Comparison of ENCODE assay signal across 21 cellular contexts in the genomic region with DNA sequence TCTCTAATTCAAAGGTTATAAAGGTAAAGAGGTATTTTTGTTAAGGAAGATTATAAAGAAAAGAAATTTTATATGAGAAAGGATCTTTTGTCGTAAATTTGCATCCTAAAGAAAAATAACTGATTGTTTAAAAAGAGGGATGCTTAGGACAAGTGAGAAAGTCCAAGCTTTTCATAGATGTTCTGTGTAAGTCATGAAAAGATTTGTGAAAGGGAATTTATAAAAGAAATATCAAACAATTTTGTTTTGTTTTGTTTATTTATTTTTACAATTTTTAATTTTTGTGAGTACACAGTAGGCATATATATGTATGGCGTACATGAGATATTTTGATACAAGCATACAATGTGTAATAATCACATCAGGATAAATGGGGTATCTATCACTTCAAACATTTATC.
DNase-seq lines count a peak whose midpoint lies in the region; ATAC-seq, FAIRE-seq and TF ChIP-seq lines count a peak whose summit lies in the region.
"Had no signal": no experiment of that assay in that cellular context is flagged by ENCODE, and none has a peak within 500 bp of the region (broad histone marks: within the 10 kb centered on the region; RNA-seq: fewer than 3 reads in every experiment).

No MANE protein-coding gene starts in this region.

- no peak overlapping the region for H3K4me3 Mint-ChIP-seq in dendritic cell treated with granulocyte-macrophage colony-stimulating factor and Interleukin-4, amounts not matched to agents 40 ng/mL and 50 ng/mL, for 4 days
- H3K4me3 Mint-ChIP-seq: B cell; CD4-positive, alpha-beta T cell; CD8-positive, alpha-beta T cell had no signal

- H4K20me1 ChIP-seq in K562 (replicated peaks; ENCODE audit: control insufficient read depth, insufficient read depth, low read length) = no peaks in the 10 kb centered on the region
- H4K20me1 ChIP-seq: BLaER1 treated with 17β-estradiol and CSF1 and Interleukin-3, amounts not matched to agents 10 nM and 100 nM had no signal

- H3K9me1 ChIP-seq in K562 (ENCODE audit: control insufficient read depth, insufficient read depth, low read length) = no peaks in the 10 kb centered on the region

- no peaks in the 10 kb centered on the region for H3K27me3 Mint-ChIP-seq in dendritic cell treated with granulocyte-macrophage colony-stimulating factor and Interleukin-4, amounts not matched to agents 40 ng/mL and 50 ng/mL, for 4 days
- H3K27me3 Mint-ChIP-seq: B cell; CD4-positive, alpha-beta T cell had no signal

- H3K27ac Mint-ChIP-seq in dendritic cell treated with granulocyte-macrophage colony-stimulating factor and Interleukin-4, amounts not matched to agents 40 ng/mL and 50 ng/mL, for 4 days = peak overlapping the region; percentile 87
- H3K27ac Mint-ChIP-seq: B cell; CD4-positive, alpha-beta T cell had no signal

- no peak for FAIRE-seq in K562 (lab: Jason Lieb, UNC)
- FAIRE-seq: A549, D721Med, G401.6, GM12891 had no signal

- H3K4me1 ChIP-seq in HEK293 (ENCODE audit: control insufficient read depth, insufficient read depth, low read length) (no peaks in the 10 kb centered on the region), K562 (replicated peaks in 1 of 2; ENCODE audit: control insufficient read depth in 2 of 2, insufficient read depth in 2 of 2, low read length in 2 of 2) (peaks cover 24 to 38% of the 10 kb centered on the region in 2 experiments), left lung (peaks cover 0 to 30% of the 10 kb centered on the region in 2 donors)

- intact Hi-C loops in K562 (cut with micrococcal nuclease) (no loop called here), left lung (cut with DNase I) (no loop called here)
- intact Hi-C loops in dendritic cell treated with granulocyte-macrophage colony-stimulating factor and Interleukin-4, amounts not matched to agents 40 ng/mL and 50 ng/mL, for 4 days (cut with micrococcal nuclease) = no loop called here

- peak overlapping the region; percentile 85 for H2AFZ ChIP-seq in K562 (ENCODE audit: low read depth, low read length)

- H3K9me3 Mint-ChIP-seq in dendritic cell treated with granulocyte-macrophage colony-stimulating factor and Interleukin-4, amounts not matched to agents 40 ng/mL and 50 ng/mL, for 4 days = peaks cover 9% of the 10 kb centered on the region

- no peak for TF ChIP-seq POLR2A in K562 (conservative IDR thresholded peaks at IDR 0.05)

- H3K27me3 ChIP-seq in K562 (ENCODE audit: control insufficient read depth in 2 of 2, insufficient read depth in 2 of 2, low read length in 2 of 2) = no peaks in the 10 kb centered on the region
- H3K27me3 ChIP-seq in left lung = no peaks in the 10 kb centered on the region
- H3K27me3 ChIP-seq: BLaER1 treated with 17β-estradiol and CSF1 and Interleukin-3, amounts not matched to agents 10 nM and 100 nM had no signal

- BruUV-seq in K562 (replicated peaks; lab: Mats Ljungman, UMichigan) = no TSS peak

- no peaks in the 10 kb centered on the region for H3K36me3 Mint-ChIP-seq in dendritic cell treated with granulocyte-macrophage colony-stimulating factor and Interleukin-4, amounts not matched to agents 40 ng/mL and 50 ng/mL, for 4 days (ENCODE audit: low read depth)
- H3K36me3 Mint-ChIP-seq: CD8-positive, alpha-beta T cell had no signal

- H3K9me3 ChIP-seq in HEK293 (ENCODE audit: control insufficient read depth, insufficient read depth, low read depth, low read length) (no peaks in the 10 kb centered on the region), K562 (replicated peaks; ENCODE audit: control insufficient read depth, insufficient read depth, low read depth, low read length) (peaks cover 10% of the 10 kb centered on the region), left lung (no peaks in the 10 kb centered on the region)

- ATAC-seq in K562 (no peak), left lung (no peak), HG03045 (IDR thresholded peaks at IDR 0.05; ENCODE audit: unreplicated experiment) (no peak)
- ATAC-seq: A549; CD8-positive, alpha-beta T cell had no signal

- in situ Hi-C loops in K562 (cut with MboI) = no loop called here

- no peak for TF ChIP-seq EP300 in K562 (IDR thresholded peaks at IDR 0.05; ENCODE audit: low read length)

- DNase-seq in K562 (ENCODE audit: extremely low read depth in 1 of 4, low spot score in 3 of 4) (no peak), left lung (no peak), activated gamma-delta T cell treated with Interleukin-2 at 50 U/mL for 16 hours (no peak)
- DNase-seq: 8988T; AML-193; Caco-2; Calu3; CD4-positive, alpha-beta T cell; CD8-positive, alpha-beta T cell; DMS79 treated with DMSO at 0.1 percent for 48 hours; GF-D8 had no signal

- H3K36me3 ChIP-seq in HEK293 (ENCODE audit: control insufficient read depth in 2 of 2, insufficient read depth in 1 of 2, low read length in 2 of 2) (no peaks in the 10 kb centered on the region), K562 (ENCODE audit: control insufficient read depth, insufficient read depth, low read length) (no peaks in the 10 kb centered on the region), left lung (no peaks in the 10 kb centered on the region)

- H3K4me2 ChIP-seq in K562 (ENCODE audit: insufficient read depth, low read length) = no peak overlapping the region
- H3K4me2 ChIP-seq: A549 had no signal

- H3K27ac ChIP-seq in HEK293 (ENCODE audit: extremely low read depth, low read depth, low read length) (no peak overlapping the region), K562 (ENCODE audit: extremely low read depth, low read depth, low read length) (no peak overlapping the region), left lung (no peak overlapping the region)
- H3K27ac ChIP-seq: A549, C4-2B had no signal

- H3K79me2 ChIP-seq in K562 (ENCODE audit: control insufficient read depth, insufficient read depth, low read length) = no peaks in the 10 kb centered on the region

- no peak; a peak in 1 of 4 replicates for TF ChIP-seq RAD21 in K562 (CRISPR knock-in tag; conservative IDR thresholded peaks at IDR 0.05 in 1 of 2, IDR thresholded peaks at IDR 0.05 in 1 of 2)

- H3K4me3 ChIP-seq in HEK293 (ENCODE audit: low read depth, low read length) (no peak overlapping the region), K562 (no peak overlapping the region), left lung (no peak overlapping the region)
- H3K4me3 ChIP-seq: A549; BLaER1 treated with 17β-estradiol and CSF1 and Interleukin-3, amounts not matched to agents 10 nM and 100 nM had no signal

- TF ChIP-seq CTCF in HEK293 (tag by site-specific recombination; IDR thresholded peaks at IDR 0.05) = no peak
- no peak for TF ChIP-seq CTCF in K562 (IDR thresholded peaks at IDR 0.05 in 2 of 3, conservative IDR thresholded peaks at IDR 0.05 in 1 of 3; ENCODE audit: insufficient read depth in 2 of 3, low read depth in 1 of 3, low read length in 3 of 3)
- TF ChIP-seq CTCF in left lung (IDR thresholded peaks at IDR 0.05) = no peak

- CTCF ChIA-PET in HEK293 (lab: Yijun Ruan, JAX) = interaction anchor here (0.6 kb wide), 1 partner anchor 1062 kb away, joined by 3 read pairs; no protein-coding TSS in a partner anchor
- CTCF ChIA-PET in K562 (lab: Yijun Ruan, JAX; ENCODE audit: low intra/inter-chr PET ratio) = no interaction called here

- WGBS in K562 (ENCODE audit: insufficient coverage, low coverage, missing lambda C conversion rate) = 86% methylated on average over 2 of the region's 2 CpGs

- no peak overlapping the region for H3K9ac ChIP-seq in K562 (ENCODE audit: insufficient read depth in 1 of 2, low read depth in 2 of 2, low read length in 2 of 2)
- H3K9ac ChIP-seq: BLaER1 treated with 17β-estradiol and CSF1 and Interleukin-3, amounts not matched to agents 10 nM and 100 nM had no signal

- peaks cover 51% of the 10 kb centered on the region for H3K4me1 Mint-ChIP-seq in dendritic cell treated with granulocyte-macrophage colony-stimulating factor and Interleukin-4, amounts not matched to agents 40 ng/mL and 50 ng/mL, for 4 days (ENCODE audit: low read depth)

- POLR2A ChIA-PET in HEK293 (lab: Yijun Ruan, JAX) (no interaction called here), K562 (lab: Yijun Ruan, JAX) (no interaction called here)

TF ChIP-seq in HEK293, 187 proteins besides CTCF, POLR2A, EP300 and RAD21 (continues in another document):
- TF ChIP-seq SCRT2 (tag by site-specific recombination; IDR thresholded peaks at IDR 0.05) (no peak), ZNF341 (tag by site-specific recombination; IDR thresholded peaks at IDR 0.05; ENCODE audit: low read depth) (no peak), ZNF112 (tag by site-specific recombination; IDR thresholded peaks at IDR 0.05) (no peak), ZNF529 (tag by site-specific recombination; IDR thresholded peaks at IDR 0.05; ENCODE audit: insufficient replicate concordance) (no peak)
- TF ChIP-seq, protein P1, sequence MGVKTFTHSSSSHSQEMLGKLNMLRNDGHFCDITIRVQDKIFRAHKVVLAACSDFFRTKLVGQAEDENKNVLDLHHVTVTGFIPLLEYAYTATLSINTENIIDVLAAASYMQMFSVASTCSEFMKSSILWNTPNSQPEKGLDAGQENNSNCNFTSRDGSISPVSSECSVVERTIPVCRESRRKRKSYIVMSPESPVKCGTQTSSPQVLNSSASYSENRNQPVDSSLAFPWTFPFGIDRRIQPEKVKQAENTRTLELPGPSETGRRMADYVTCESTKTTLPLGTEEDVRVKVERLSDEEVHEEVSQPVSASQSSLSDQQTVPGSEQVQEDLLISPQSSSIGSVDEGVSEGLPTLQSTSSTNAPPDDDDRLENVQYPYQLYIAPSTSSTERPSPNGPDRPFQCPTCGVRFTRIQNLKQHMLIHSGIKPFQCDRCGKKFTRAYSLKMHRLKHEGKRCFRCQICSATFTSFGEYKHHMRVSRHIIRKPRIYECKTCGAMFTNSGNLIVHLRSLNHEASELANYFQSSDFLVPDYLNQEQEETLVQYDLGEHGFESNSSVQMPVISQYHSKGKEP (tag by site-specific recombination; IDR thresholded peaks at IDR 0.05) = no peak

TF ChIP-seq in K562, 482 proteins besides CTCF, POLR2A, EP300 and RAD21 (continues in another document):
- TF ChIP-seq ATF7 (IDR thresholded peaks at IDR 0.05) = no peak
- TF ChIP-seq, protein P2, sequence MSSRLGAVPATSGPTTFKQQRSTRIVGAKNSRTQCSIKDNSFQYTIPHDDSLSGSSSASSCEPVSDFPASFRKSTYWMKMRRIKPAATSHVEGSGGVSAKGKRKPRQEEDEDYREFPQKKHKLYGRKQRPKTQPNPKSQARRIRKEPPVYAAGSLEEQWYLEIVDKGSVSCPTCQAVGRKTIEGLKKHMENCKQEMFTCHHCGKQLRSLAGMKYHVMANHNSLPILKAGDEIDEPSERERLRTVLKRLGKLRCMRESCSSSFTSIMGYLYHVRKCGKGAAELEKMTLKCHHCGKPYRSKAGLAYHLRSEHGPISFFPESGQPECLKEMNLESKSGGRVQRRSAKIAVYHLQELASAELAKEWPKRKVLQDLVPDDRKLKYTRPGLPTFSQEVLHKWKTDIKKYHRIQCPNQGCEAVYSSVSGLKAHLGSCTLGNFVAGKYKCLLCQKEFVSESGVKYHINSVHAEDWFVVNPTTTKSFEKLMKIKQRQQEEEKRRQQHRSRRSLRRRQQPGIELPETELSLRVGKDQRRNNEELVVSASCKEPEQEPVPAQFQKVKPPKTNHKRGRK (tag; IDR thresholded peaks at IDR 0.05) = 0 out of 2 replicates have a peak, but pooled peaks have one; percentile 17
